Comparison of ENCODE assay signal across 8 cellular contexts in genomic region chr19:29812080-29812880, GRCh38. TPM values are rescaled to one million over a fixed set of nuclear protein-coding genes. Genes with fewer than 3 reads are reported as not detected.
DNase-seq lines count a peak whose midpoint lies in the region; ATAC-seq and TF ChIP-seq lines count a peak whose summit lies in the region.

No MANE protein-coding gene starts in this region.

- H3K27ac ChIP-seq in DND-41 (ENCODE audit: low read length) (no peak overlapping the region), mammary epithelial cell (ENCODE audit: insufficient read depth, low read depth, low read length) (no peak overlapping the region), mesenchymal stem cell (ENCODE audit: low read length, poor library complexity, severe bottlenecking) (no peak overlapping the region), vagina (no peak overlapping the region)

- peaks cover 15% of the 10 kb centered on the region for H3K36me3 ChIP-seq in DND-41 (ENCODE audit: insufficient read depth, low read length)
- H3K36me3 ChIP-seq in NT2/D1 (ENCODE audit: insufficient read depth, insufficient read length, low read length) = peaks cover 21% of the 10 kb centered on the region
- H3K36me3 ChIP-seq in mammary epithelial cell (ENCODE audit: insufficient read depth, low read length) = peaks cover 2% of the 10 kb centered on the region
- peaks cover 7 to 12% of the 10 kb centered on the region in 2 experiments for H3K36me3 ChIP-seq in mesenchymal stem cell (ENCODE audit: control insufficient read depth in 1 of 2, insufficient read depth in 2 of 2, low read depth in 1 of 2, low read length in 2 of 2)
- H3K36me3 ChIP-seq in vagina = no peaks in the 10 kb centered on the region

- no peak overlapping the region for H2BK12ac ChIP-seq in mesenchymal stem cell (ENCODE audit: low read length in 2 of 2)

- peak overlapping the region in 1 of 2 experiments; percentile 62 for H3K18ac ChIP-seq in mesenchymal stem cell (ENCODE audit: low read depth in 1 of 2, low read length in 2 of 2)

- H3K9ac ChIP-seq in DND-41 (ENCODE audit: low read depth, low read length) = peak overlapping the region; percentile 50; the same call in 1 of the 2 replicates
- H3K9ac ChIP-seq in NT2/D1 (ENCODE audit: insufficient read length, low read depth) = peak overlapping the region; percentile 56
- H3K9ac ChIP-seq in mammary epithelial cell (ENCODE audit: insufficient read depth, low read length) = no peak overlapping the region
- H3K9ac ChIP-seq in mesenchymal stem cell (ENCODE audit: low read length) = peak overlapping the region; percentile 44

- ATAC-seq in DND-41 (ENCODE audit: insufficient read depth, low read depth) (no peak), GM21717 (IDR thresholded peaks at IDR 0.05; ENCODE audit: unreplicated experiment) (peak; percentile 11)

- peak overlapping the region; percentile 52 for H3K4me2 ChIP-seq in DND-41 (ENCODE audit: insufficient read depth, low read length)
- peak overlapping the region; percentile 84 for H3K4me2 ChIP-seq in mammary epithelial cell (ENCODE audit: insufficient read depth, low read depth, low read length)
- peak overlapping the region; percentile 91 for H3K4me2 ChIP-seq in mesenchymal stem cell (ENCODE audit: low read length, poor library complexity, severe bottlenecking)

- CTCF ChIA-PET in mammary epithelial cell (lab: Charles Lee; ENCODE audit: low non-redundant PET) = no interaction called here

- no TSS peak for BruUV-seq in mammary epithelial cell (replicated peaks; lab: Mats Ljungman, UMichigan)

- H3K4me1 ChIP-seq in DND-41 (ENCODE audit: insufficient read depth, low read length) = peaks cover 22% of the 10 kb centered on the region
- H3K4me1 ChIP-seq in NT2/D1 (ENCODE audit: insufficient read depth, insufficient read length) = no peaks in the 10 kb centered on the region
- H3K4me1 ChIP-seq in mammary epithelial cell (ENCODE audit: insufficient read depth, low read length) = peaks cover 5% of the 10 kb centered on the region
- peaks cover 7% of the 10 kb centered on the region for H3K4me1 ChIP-seq in mesenchymal stem cell (ENCODE audit: control insufficient read depth, insufficient read depth, low read depth, low read length)
- peaks cover 14% of the 10 kb centered on the region for H3K4me1 ChIP-seq in vagina

- WGBS in mammary epithelial cell (ENCODE audit: low coverage, missing lambda C conversion rate) = no CpG with 5 or more reads among the region's 104 CpGs
- 4% methylated on average over 49 of the region's 104 CpGs for WGBS in mesenchymal stem cell

- H2AK5ac ChIP-seq in mesenchymal stem cell (ENCODE audit: low read length, severe bottlenecking) = no peak overlapping the region

- H3K27me3 ChIP-seq in DND-41 (ENCODE audit: insufficient read depth, low read length, poor library complexity) = no peaks in the 10 kb centered on the region
- H3K27me3 ChIP-seq in NT2/D1 (ENCODE audit: insufficient read depth, insufficient read length) = no peaks in the 10 kb centered on the region
- H3K27me3 ChIP-seq in mammary epithelial cell (ENCODE audit: insufficient read depth, low read length) = no peaks in the 10 kb centered on the region
- no peaks in the 10 kb centered on the region for H3K27me3 ChIP-seq in mesenchymal stem cell (ENCODE audit: control insufficient read depth in 1 of 2, insufficient read depth in 1 of 2, low read length in 2 of 2)
- H3K27me3 ChIP-seq in vagina = no peaks in the 10 kb centered on the region

- H3K23ac ChIP-seq in mesenchymal stem cell (ENCODE audit: low read length in 2 of 2) = peak overlapping the region in 1 of 2 experiments; percentile 80

- no peak for TF ChIP-seq CTCF in DND-41 (IDR thresholded peaks at IDR 0.05; ENCODE audit: borderline replicate concordance, extremely low read depth, low read length, poor library complexity, severe bottlenecking)
- no peak for TF ChIP-seq CTCF in mammary epithelial cell (conservative IDR thresholded peaks at IDR 0.05 in 1 of 2, IDR thresholded peaks at IDR 0.05 in 1 of 2; ENCODE audit: extremely low read depth in 1 of 2, insufficient read depth in 1 of 2, low read depth in 1 of 2, low read length in 2 of 2)
- no peak for TF ChIP-seq CTCF in vagina (IDR thresholded peaks at IDR 0.05)

- H4K91ac ChIP-seq in mesenchymal stem cell (ENCODE audit: low read length) = no peak overlapping the region

- dilution Hi-C loops in mammary epithelial cell (cut with HindIII; ENCODE audit: low sequenced_read_pairs) = no loop called here

- no peak overlapping the region for H2BK15ac ChIP-seq in mesenchymal stem cell (ENCODE audit: low read depth, poor library complexity, severe bottlenecking)

- H4K20me1 ChIP-seq in DND-41 (ENCODE audit: insufficient read depth, low read length) (no peaks in the 10 kb centered on the region), mammary epithelial cell (ENCODE audit: insufficient read depth, low read length) (no peaks in the 10 kb centered on the region)

- H3K79me1 ChIP-seq in mesenchymal stem cell (replicated peaks; ENCODE audit: low read length, poor library complexity, severe bottlenecking) = no peaks in the 10 kb centered on the region

- in situ Hi-C loops in mammary epithelial cell (cut with MboI; ENCODE audit: low sequenced_read_pairs in 2 of 2) = no loop called here

- peak overlapping the region; percentile 19 for H4K8ac ChIP-seq in mesenchymal stem cell (ENCODE audit: low read length)

- H2AFZ ChIP-seq in DND-41 (ENCODE audit: low read depth, low read length) (no peak overlapping the region), mammary epithelial cell (ENCODE audit: low read depth, low read length) (peak overlapping the region; percentile 86), mesenchymal stem cell (ENCODE audit: low read depth, low read length) (peak overlapping the region; percentile 77)

- H3K9me3 ChIP-seq in DND-41 (ENCODE audit: insufficient read depth, low read length, severe bottlenecking) (no peaks in the 10 kb centered on the region), NT2/D1 (ENCODE audit: insufficient read depth, low read length) (no peaks in the 10 kb centered on the region), mammary epithelial cell (replicated peaks; ENCODE audit: insufficient read depth, low read length) (no peaks in the 10 kb centered on the region), mesenchymal stem cell (ENCODE audit: control insufficient read depth, low read length) (no peaks in the 10 kb centered on the region), vagina (no peaks in the 10 kb centered on the region)

- peak overlapping the region in 1 of 2 experiments; percentile 26 for H3K4ac ChIP-seq in mesenchymal stem cell (ENCODE audit: low read depth in 1 of 2, low read length in 2 of 2)

- H2BK120ac ChIP-seq in mesenchymal stem cell (ENCODE audit: low read depth, low read length) = peak overlapping the region; percentile 57

- H3K14ac ChIP-seq in mesenchymal stem cell (ENCODE audit: low read length in 2 of 2) = peak overlapping the region in 1 of 2 experiments; percentile 88

- DNase-seq in DND-41 (no peak), NT2/D1 (ENCODE audit: low read depth, low spot score) (no peak), mammary epithelial cell (no peak), mesenchymal stem cell (no peak), vagina (ENCODE audit: extremely low spot score in 2 of 2) (no peak), UCSD-AML1 (lab: John Stamatoyannopoulos, UW; ENCODE audit: unreplicated experiment) (no peak), NCI-H146 treated with DMSO at 0.1 percent for 48 hours (lab: John Stamatoyannopoulos, UW; ENCODE audit: unreplicated experiment) (no peak)

- H2BK5ac ChIP-seq in mesenchymal stem cell (ENCODE audit: low read depth, low read length, poor library complexity, severe bottlenecking) = no peak overlapping the region

- H3K79me2 ChIP-seq in DND-41 (ENCODE audit: insufficient read depth, low read length) (no peaks in the 10 kb centered on the region), mammary epithelial cell (ENCODE audit: insufficient read depth, low read length) (no peaks in the 10 kb centered on the region)

- H3K4me3 ChIP-seq in DND-41 (ENCODE audit: low read depth in 1 of 2, low read length in 2 of 2) (peak overlapping the region; percentile 28 to 58; a peak in 3 of 4 replicates), NT2/D1 (ENCODE audit: insufficient read length, low read depth) (peak overlapping the region; percentile 40), mammary epithelial cell (replicated peaks in 1 of 3; ENCODE audit: insufficient read depth in 1 of 3, low read depth in 2 of 3, low read length in 3 of 3) (peak overlapping the region in 2 of 3 experiments; percentile 53 to 57), mesenchymal stem cell (ENCODE audit: insufficient read depth in 1 of 2, low read depth in 1 of 2, low read length in 2 of 2) (peak overlapping the region; percentile 62 to 83), vagina (peak overlapping the region; percentile 43 to 83)

- no peak for TF ChIP-seq POLR2A in vagina (IDR thresholded peaks at IDR 0.05)

- intact Hi-C loops in mammary epithelial cell (cut with micrococcal nuclease) (no loop called here), vagina (cut with DNase I) (loop anchor here (2.0 kb wide), 1 partner anchor 31 kb away; no protein-coding TSS in a partner anchor)

RNA-seq across cellular contexts. Expression of gene CCNE1, which starts 0.5 kb away (rescaled TPM):
- total RNA-seq in mammary epithelial cell = 10 to 100 TPM in 1 of 2 donors, 1 to 10 TPM in 1; 5.3 to 10.5 TPM
- polyA plus RNA-seq in mammary epithelial cell = 13.9 TPM
- 6.5 TPM for polyA minus RNA-seq in mammary epithelial cell
- 9.8 TPM for polyA plus RNA-seq in mesenchymal stem cell (2013, experiment 1 of 2)
- polyA plus RNA-seq in mesenchymal stem cell (2013, experiment 2 of 2) = 9.8 TPM
- total RNA-seq in vagina = 3.2 TPM
